11 cellular contexts compared by ENCODE assay signal in the genomic region with DNA sequence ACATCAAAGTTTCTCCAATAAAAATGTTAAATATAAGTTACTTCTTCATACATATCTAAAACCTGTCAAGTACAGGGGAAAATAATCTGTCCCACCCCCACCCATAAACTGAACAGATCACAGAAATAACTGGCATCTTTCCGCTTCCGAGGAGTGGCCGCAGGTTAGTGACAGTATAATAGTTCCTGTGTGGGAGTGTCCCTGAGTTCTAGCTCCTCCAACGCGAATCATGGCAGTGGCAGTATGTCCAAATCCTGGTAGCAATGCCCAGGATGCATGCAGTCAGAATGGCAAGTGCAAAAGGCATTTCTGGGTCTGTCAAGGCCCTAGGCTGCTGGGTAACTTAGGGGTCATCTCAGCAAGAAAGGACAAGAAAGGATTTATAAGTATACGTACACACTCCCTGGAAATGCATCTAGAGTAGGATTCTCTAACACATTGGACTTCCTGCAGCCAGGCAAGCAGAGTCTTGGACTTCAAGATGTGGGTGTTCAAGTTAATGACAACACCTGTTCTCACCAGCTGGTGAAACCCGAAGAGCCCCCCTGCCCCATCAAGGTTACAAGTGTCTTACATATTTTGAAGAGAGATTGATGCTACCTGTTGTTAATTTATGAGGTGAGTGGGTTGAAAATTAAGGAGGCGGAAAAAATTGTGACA.
A peak's percentile ranks its signal among the peaks of the same experiment; 100 is the strongest.
DNase-seq lines count a peak whose midpoint lies in the region; ATAC-seq and TF ChIP-seq lines count a peak whose summit lies in the region.
"Had no signal": no experiment of that assay in that cellular context is flagged by ENCODE, and none has a peak within 500 bp of the region (broad histone marks: within the 10 kb centered on the region; RNA-seq: fewer than 3 reads in every experiment).

No MANE protein-coding gene starts in this region.

- no peaks in the 10 kb centered on the region for H3K27me3 ChIP-seq in SK-N-SH (ENCODE audit: insufficient read depth)
- H3K27me3 ChIP-seq in ascending aorta: no peaks in the 10 kb centered on the region
- H3K27me3 ChIP-seq in muscle layer of colon (ENCODE audit: control insufficient read depth in 1 of 2, insufficient read depth in 2 of 2, low read length in 2 of 2): no peaks in the 10 kb centered on the region
- no peaks in the 10 kb centered on the region for H3K27me3 ChIP-seq in transverse colon

- ATAC-seq in SK-N-SH treated with all-trans-retinoic acid at 6 μM for 48 hours (no peak), GM21619 (IDR thresholded peaks at IDR 0.05; ENCODE audit: unreplicated experiment) (no peak)
- ATAC-seq: activated T-cell treated with anti-CD3 and anti-CD28 coated beads, Interleukin-2, amount 50 U/mL, for 4 hours had no signal

- no peaks in the 10 kb centered on the region for H3K79me2 ChIP-seq in SK-N-SH (ENCODE audit: insufficient read depth)

- no peak for TF ChIP-seq EP300 in SK-N-SH (IDR thresholded peaks at IDR 0.05; ENCODE audit: borderline replicate concordance in 1 of 2, low read depth in 1 of 2, low read length in 1 of 2)
- TF ChIP-seq EP300 in transverse colon (IDR thresholded peaks at IDR 0.05; ENCODE audit: low read depth): no peak

- H2AFZ ChIP-seq in SK-N-SH (ENCODE audit: low read depth): no peak overlapping the region

- no peaks in the 10 kb centered on the region for H3K36me3 ChIP-seq in SK-N-SH (replicated peaks in 1 of 2; ENCODE audit: control insufficient read depth in 1 of 2, insufficient read depth in 2 of 2, low read length in 1 of 2)
- H3K36me3 ChIP-seq in ascending aorta: no peaks in the 10 kb centered on the region
- no peaks in the 10 kb centered on the region for H3K36me3 ChIP-seq in muscle layer of colon (ENCODE audit: insufficient read depth, low read length)
- no peaks in the 10 kb centered on the region for H3K36me3 ChIP-seq in transverse colon

- H3K9ac ChIP-seq in SK-N-SH (peak overlapping the region; percentile 78; the same call in 1 of the 2 replicates), muscle layer of colon (ENCODE audit: low read length) (no peak overlapping the region)

- POLR2A ChIA-PET in SK-N-SH (lab: Yijun Ruan, JAX): no interaction called here

- H3F3A ChIP-seq in SK-N-SH (replicated peaks; ENCODE audit: insufficient read depth): peaks cover 63% of the 10 kb centered on the region

- H3K27ac ChIP-seq in SK-N-SH (ENCODE audit: low read depth in 2 of 2, low read length in 1 of 2): peak overlapping the region; percentile 83 to 99; a peak in 3 of 4 replicates
- H3K27ac ChIP-seq in ascending aorta: peak overlapping the region; percentile 81 to 86
- peak overlapping the region; percentile 19 for H3K27ac ChIP-seq in muscle layer of colon (ENCODE audit: low read depth, low read length)
- peak overlapping the region; percentile 72 to 86 (median 78) for H3K27ac ChIP-seq in transverse colon

- DNase-seq in SK-N-SH (no peak), ascending aorta (ENCODE audit: low spot score in 2 of 2) (no peak), transverse colon (no peak), HuH-7.5 (ENCODE audit: low spot score) (no peak)
- no peak for DNase-seq in stimulated activated naive CD4-positive, alpha-beta T cell (lab: John Stamatoyannopoulos, UW)
- DNase-seq: activated B cell treated with CpG ODN at 0.5 μM for 24 hours; activated T-cell treated with anti-CD3 and anti-CD28 coated beads, Interleukin-2, amount 50 U/mL, for 4 hours; stimulated activated CD4-positive, alpha-beta T cell treated with anti-CD3 and anti-CD28 coated beads, Interleukin-2, amount 100 ng/mL, for 24 hours had no signal

- CTCF ChIA-PET in SK-N-SH (lab: Yijun Ruan, JAX): interaction anchor here (0.9 to 18.6 kb wide), 6 partner anchors 8 to 899 kb away, joined by 3 to 344 read pairs (median 4); no protein-coding TSS in a partner anchor

- no peaks in the 10 kb centered on the region for H4K20me1 ChIP-seq in SK-N-SH (ENCODE audit: insufficient read depth)

- TF ChIP-seq POLR2A in transverse colon (IDR thresholded peaks at IDR 0.05): no peak

- H3K4me3 ChIP-seq in SK-N-SH (ENCODE audit: low read depth in 2 of 2, low read length in 1 of 2): no peak overlapping the region
- no peak overlapping the region for H3K4me3 ChIP-seq in ascending aorta
- H3K4me3 ChIP-seq in muscle layer of colon (ENCODE audit: low read depth in 1 of 2, low read length in 2 of 2): no peak overlapping the region
- no peak overlapping the region for H3K4me3 ChIP-seq in transverse colon

- H3K9me2 ChIP-seq in SK-N-SH: no peaks in the 10 kb centered on the region

- TF ChIP-seq RAD21 in SK-N-SH (IDR thresholded peaks at IDR 0.05; ENCODE audit: low read length): no peak

- 0 out of 2 replicates have a peak overlapping the region, but pooled peaks have one; percentile 17 for H3K4me2 ChIP-seq in SK-N-SH

- 81% methylated on average over 8 of the region's 8 CpGs for WGBS in SK-N-SH (ENCODE audit: low lambda C conversion rate)
- 73 to 92% methylated on average over 2 to 8 of the region's 8 CpGs for WGBS in transverse colon (ENCODE audit: low coverage in 1 of 2), 2 donors

- no peaks in the 10 kb centered on the region for H3K9me3 ChIP-seq in SK-N-SH
- H3K9me3 ChIP-seq in ascending aorta: no peaks in the 10 kb centered on the region
- no peaks in the 10 kb centered on the region for H3K9me3 ChIP-seq in muscle layer of colon (ENCODE audit: low read length)
- H3K9me3 ChIP-seq in transverse colon: no peaks in the 10 kb centered on the region

- H3K4me1 ChIP-seq in SK-N-SH (ENCODE audit: control insufficient read depth in 1 of 2, insufficient read depth in 2 of 2, low read depth in 1 of 2, low read length in 1 of 2) (peaks cover 14 to 77% of the 10 kb centered on the region in 2 experiments), ascending aorta (peaks cover 14 to 72% of the 10 kb centered on the region in 2 donors), muscle layer of colon (ENCODE audit: insufficient read depth, low read length) (peaks cover 70% of the 10 kb centered on the region), transverse colon (peaks cover 0 to 51% (median 25%) of the 10 kb centered on the region in 4 donors)

- intact Hi-C loops in ascending aorta (cut with DNase I) (no loop called here), transverse colon (cut with DNase I; ENCODE audit: low total_unique reads) (no loop called here)

- in situ Hi-C loops in transverse colon (cut with MboI; ENCODE audit: low pct_ligation_motif_present in 1 of 4, low pct_unique_long_range_greater_than_20kb in 1 of 4, low sequenced_read_pairs in 3 of 4): no loop called here

- TF ChIP-seq CTCF in SK-N-SH (IDR thresholded peaks at IDR 0.05) (no peak), ascending aorta (IDR thresholded peaks at IDR 0.05) (no peak), transverse colon (IDR thresholded peaks at IDR 0.05) (no peak)

TF ChIP-seq in SK-N-SH, 30 proteins besides CTCF, POLR2A, EP300 and RAD21 (continues in another document):
- TF ChIP-seq RXRA (IDR thresholded peaks at IDR 0.05; ENCODE audit: borderline replicate concordance, low read depth): no peak
- no peak for TF ChIP-seq EZH2phosphoT487 (IDR thresholded peaks at IDR 0.05; ENCODE audit: borderline replicate concordance, low read depth)
- TF ChIP-seq CHD2 (IDR thresholded peaks at IDR 0.05; ENCODE audit: low read length, partially characterized antibody): no peak
- TF ChIP-seq, protein P1, sequence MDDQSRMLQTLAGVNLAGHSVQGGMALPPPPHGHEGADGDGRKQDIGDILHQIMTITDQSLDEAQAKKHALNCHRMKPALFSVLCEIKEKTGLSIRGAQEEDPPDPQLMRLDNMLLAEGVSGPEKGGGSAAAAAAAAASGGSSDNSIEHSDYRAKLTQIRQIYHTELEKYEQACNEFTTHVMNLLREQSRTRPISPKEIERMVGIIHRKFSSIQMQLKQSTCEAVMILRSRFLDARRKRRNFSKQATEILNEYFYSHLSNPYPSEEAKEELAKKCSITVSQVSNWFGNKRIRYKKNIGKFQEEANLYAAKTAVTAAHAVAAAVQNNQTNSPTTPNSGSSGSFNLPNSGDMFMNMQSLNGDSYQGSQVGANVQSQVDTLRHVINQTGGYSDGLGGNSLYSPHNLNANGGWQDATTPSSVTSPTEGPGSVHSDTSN (IDR thresholded peaks at IDR 0.05): no peak
- TF ChIP-seq POLR2AphosphoS5 (IDR thresholded peaks at IDR 0.05; ENCODE audit: low read depth, low read length): no peak
- TF ChIP-seq, protein P2, sequence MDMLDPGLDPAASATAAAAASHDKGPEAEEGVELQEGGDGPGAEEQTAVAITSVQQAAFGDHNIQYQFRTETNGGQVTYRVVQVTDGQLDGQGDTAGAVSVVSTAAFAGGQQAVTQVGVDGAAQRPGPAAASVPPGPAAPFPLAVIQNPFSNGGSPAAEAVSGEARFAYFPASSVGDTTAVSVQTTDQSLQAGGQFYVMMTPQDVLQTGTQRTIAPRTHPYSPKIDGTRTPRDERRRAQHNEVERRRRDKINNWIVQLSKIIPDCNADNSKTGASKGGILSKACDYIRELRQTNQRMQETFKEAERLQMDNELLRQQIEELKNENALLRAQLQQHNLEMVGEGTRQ (IDR thresholded peaks at IDR 0.05; ENCODE audit: borderline replicate concordance, low read depth, low read length): no peak
- no peak for TF ChIP-seq TCF12 (IDR thresholded peaks at IDR 0.05)

TF ChIP-seq in SK-N-SH treated with all-trans-retinoic acid at 6 μM for 48 hours, 23 proteins besides CTCF, POLR2A, EP300 and RAD21:
- TF ChIP-seq BACH2 (CRISPR knock-in tag; IDR thresholded peaks at IDR 0.05; ENCODE audit: borderline replicate concordance) (no peak), ZC3H10 (CRISPR knock-in tag; IDR thresholded peaks at IDR 0.05) (no peak), ZNF565 (CRISPR knock-in tag; conservative IDR thresholded peaks at IDR 0.05; ENCODE audit: low read depth) (no peak)
- TF ChIP-seq, protein P3, sequence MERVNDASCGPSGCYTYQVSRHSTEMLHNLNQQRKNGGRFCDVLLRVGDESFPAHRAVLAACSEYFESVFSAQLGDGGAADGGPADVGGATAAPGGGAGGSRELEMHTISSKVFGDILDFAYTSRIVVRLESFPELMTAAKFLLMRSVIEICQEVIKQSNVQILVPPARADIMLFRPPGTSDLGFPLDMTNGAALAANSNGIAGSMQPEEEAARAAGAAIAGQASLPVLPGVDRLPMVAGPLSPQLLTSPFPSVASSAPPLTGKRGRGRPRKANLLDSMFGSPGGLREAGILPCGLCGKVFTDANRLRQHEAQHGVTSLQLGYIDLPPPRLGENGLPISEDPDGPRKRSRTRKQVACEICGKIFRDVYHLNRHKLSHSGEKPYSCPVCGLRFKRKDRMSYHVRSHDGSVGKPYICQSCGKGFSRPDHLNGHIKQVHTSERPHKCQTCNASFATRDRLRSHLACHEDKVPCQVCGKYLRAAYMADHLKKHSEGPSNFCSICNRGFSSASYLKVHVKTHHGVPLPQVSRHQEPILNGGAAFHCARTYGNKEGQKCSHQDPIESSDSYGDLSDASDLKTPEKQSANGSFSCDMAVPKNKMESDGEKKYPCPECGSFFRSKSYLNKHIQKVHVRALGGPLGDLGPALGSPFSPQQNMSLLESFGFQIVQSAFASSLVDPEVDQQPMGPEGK (CRISPR knock-in tag; IDR thresholded peaks at IDR 0.05; ENCODE audit: borderline replicate concordance): no peak
TF ChIP-seq in SK-N-SH treated with all-trans-retinoic acid at 6 μM for 48 hours: peak in this region for 0.

Comparison
In these comparisons a context has a peak if more than half of its experiments do, and no peak if none do; other contexts are left out.
1. H3K27ac ChIP-seq: peak in every context shown above with its lines; median percentile 91 in SK-N-SH; 84 in ascending aorta; 78 in transverse colon; 19 in muscle layer of colon.